Comparison of ENCODE assay signal across 1 cellular context in the genomic region with DNA sequence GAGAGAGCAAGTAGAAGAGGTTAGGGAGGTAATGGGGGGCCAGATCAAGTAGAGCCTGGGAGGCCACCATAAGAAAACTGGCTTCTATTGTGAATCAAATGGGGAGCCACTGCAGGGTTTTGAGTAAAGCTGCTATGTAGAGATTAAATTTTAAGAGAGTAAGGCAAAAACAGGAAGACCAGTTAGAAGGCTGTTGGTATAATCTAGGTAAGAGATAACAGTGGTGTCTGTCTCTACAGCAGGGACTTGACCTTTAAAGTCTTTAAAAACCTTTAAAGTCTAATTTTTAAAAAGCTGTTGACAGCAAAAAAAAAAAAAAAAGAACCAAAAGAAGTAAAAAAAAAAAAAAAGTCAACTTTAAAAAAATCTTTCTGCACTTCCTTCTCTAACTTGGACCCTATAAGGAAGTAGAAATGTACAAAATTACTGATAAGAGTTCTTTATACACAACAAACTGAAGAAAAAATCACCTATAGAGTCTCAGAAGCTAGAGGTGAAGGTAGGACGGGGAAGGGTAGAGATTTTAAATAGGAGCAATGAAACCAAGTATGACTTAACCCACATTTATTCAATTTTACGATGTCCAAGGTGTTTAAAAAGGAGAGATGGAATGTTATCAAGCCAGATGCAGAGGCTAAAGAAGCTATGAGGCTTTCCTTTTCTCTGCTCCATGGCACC.
TF ChIP-seq lines count a peak whose summit lies in the region.

No MANE protein-coding gene starts in this region.

TF ChIP-seq in GM12878, 131 proteins besides CTCF, POLR2A, EP300 and RAD21:
- no peak for TF ChIP-seq MYC (IDR thresholded peaks at IDR 0.05; ENCODE audit: insufficient read depth, insufficient read length, insufficient replicate concordance, low read length, severe bottlenecking)
- TF ChIP-seq ZNF384 (IDR thresholded peaks at IDR 0.05; ENCODE audit: borderline replicate concordance, low read depth, low read length) = peak; percentile 30; the same call in 1 of the 2 replicates
- no peak for TF ChIP-seq STAT1 (conservative IDR thresholded peaks at IDR 0.05)
